ENCODE assay signal across 29 cellular contexts in the genomic region with DNA sequence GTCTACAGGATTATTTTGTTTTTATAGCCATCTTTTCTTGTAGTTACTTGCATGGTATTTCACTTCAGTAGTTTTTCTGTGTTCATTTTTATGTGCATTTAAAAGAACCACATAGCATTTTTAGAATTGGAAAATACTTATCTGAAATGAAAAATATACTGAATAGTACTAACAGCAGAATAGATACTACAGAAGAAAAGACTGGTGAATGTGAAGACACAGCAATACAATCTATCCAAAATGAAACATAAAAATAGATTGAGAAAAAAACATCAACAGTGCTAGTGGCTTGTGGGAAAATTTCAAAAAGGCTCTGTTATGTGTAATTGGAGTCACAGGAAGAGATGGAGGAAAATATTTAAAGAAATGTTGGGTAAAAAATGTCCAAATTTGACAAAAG.
"Had no signal": no experiment of that assay in that cellular context is flagged by ENCODE, and none has a peak within 500 bp of the region (broad histone marks: within the 10 kb centered on the region; RNA-seq: fewer than 3 reads in every experiment).

No MANE protein-coding gene starts in this region.

- FAIRE-seq: urothelium cell line had no signal

- H3K4me3 Mint-ChIP-seq: stimulated activated effector memory CD8-positive, alpha-beta T cell treated with anti-CD3 and anti-CD28 coated beads, Interleukin-12 subunit alpha, Interleukin-12 subunit beta, amount 100 ng/mL, for 72 hours; stimulated activated memory B cell treated with anti-CD40 and anti-IgM and Interleukin-4, amounts not matched to agents 10 μg/mL and 1 μg/mL and 100 μg/mL, for 72 hours; stimulated activated naive B cell treated with anti-CD40 and anti-IgM and Interleukin-4, amounts not matched to agents 10 μg/mL and 1 μg/mL and 100 μg/mL, for 72 hours; stimulated activated naive CD8-positive, alpha-beta T cell treated with anti-CD3 and anti-CD28 coated beads, Interleukin-15, amount 100 ng/mL, for 72 hours; stimulated activated naive CD8-positive, alpha-beta T cell treated with anti-CD3 and anti-CD28 coated beads, Interleukin-15, Interleukin-2, amounts not matched to agents 100 ng/mL and 50 ng/mL, for 24 hours; type B pancreatic cell had no signal

- H3K36me3 Mint-ChIP-seq: stimulated activated effector memory CD8-positive, alpha-beta T cell treated with anti-CD3 and anti-CD28 coated beads, Interleukin-12 subunit alpha, Interleukin-12 subunit beta, amount 100 ng/mL, for 72 hours; type B pancreatic cell had no signal

- H3K9me3 ChIP-seq: suprapubic skin, testis, thyroid gland, tibial artery, transverse colon, upper lobe of left lung, upper lobe of right lung, uterus, vagina had no signal

- DNase-seq: stimulated activated CD4-positive, alpha-beta T cell treated with anti-CD3 and anti-CD28 coated beads, Interleukin-2, amount 100 ng/mL, for 48 hours; stimulated activated CD4-positive, alpha-beta T cell treated with anti-CD3 and anti-CD28 coated beads, Interleukin-4, amount 100 ng/mL, for 1 hour; stimulated activated CD4-positive, alpha-beta T cell treated with anti-CD3 and anti-CD28 coated beads, Interleukin-4, amount 100 ng/mL, for 24 hours; stimulated activated CD4-positive, alpha-beta T cell treated with anti-CD3 and anti-CD28 coated beads, Interleukin-4, amount 100 ng/mL, for 4 hours; stimulated activated CD8-positive, alpha-beta memory T cell treated with anti-CD3 and anti-CD28 coated beads, Interleukin-4, amount 100 ng/mL, for 48 hours; stimulated activated naive B cell treated with anti-CD40 and anti-IgM and Interleukin-4, amounts not matched to agents 10 μg/mL and 1 μg/mL and 100 μg/mL, for 72 hours; stimulated activated naive CD4-positive, alpha-beta T cell; stimulated activated naive CD4-positive, alpha-beta T cell treated with Interleukin-2 at 50 U/mL for 16 hours; stimulated activated naive CD8-positive, alpha-beta T cell treated with anti-CD3 and anti-CD28 coated beads, Interleukin-15, amount 100 ng/mL, for 72 hours; stimulated activated naive CD8-positive, alpha-beta T cell treated with anti-CD3 and anti-CD28 coated beads, Interleukin-15, Interleukin-2, amounts not matched to agents 100 U/mL and 50 U/mL, for 24 hours; stomach; substantia nigra; testis; thyroid gland; tibial artery; transverse colon; trophoblast cell; upper lobe of left lung; upper lobe of right lung; uterus had no signal

- H3K27ac ChIP-seq: stomach, suprapubic skin, testis, thoracic aorta, thyroid gland, tibial artery, tibial nerve, transverse colon, upper lobe of left lung, upper lobe of right lung, uterus, vagina had no signal

- H3K36me3 ChIP-seq: stomach, suprapubic skin, thoracic aorta, thyroid gland, tibial artery, tibial nerve, transverse colon, upper lobe of left lung, upper lobe of right lung, uterus, vagina had no signal

- H3K27me3 Mint-ChIP-seq: type B pancreatic cell had no signal

- H3K9me3 Mint-ChIP-seq: type B pancreatic cell had no signal

- H3K27me3 ChIP-seq: stomach, suprapubic skin, testis, thyroid gland, tibial artery, tibial nerve, transverse colon, upper lobe of left lung, upper lobe of right lung, uterus, vagina had no signal

- H3K4me1 ChIP-seq: stomach, suprapubic skin, testis, thyroid gland, tibial artery, tibial nerve, transverse colon, upper lobe of left lung, upper lobe of right lung, uterus, vagina had no signal

- ATAC-seq: stimulated activated effector memory CD8-positive, alpha-beta T cell treated with anti-CD3 and anti-CD28 coated beads, Interleukin-12 subunit alpha, Interleukin-12 subunit beta, amount 100 ng/mL, for 72 hours; stimulated activated memory B cell treated with anti-CD40 and anti-IgM and Interleukin-4, amounts not matched to agents 10 μg/mL and 1 μg/mL and 100 μg/mL, for 72 hours; stimulated activated naive B cell treated with anti-CD40 and anti-IgM and Interleukin-4, amounts not matched to agents 10 μg/mL and 1 μg/mL and 100 μg/mL, for 72 hours; stimulated activated naive CD8-positive, alpha-beta T cell treated with anti-CD3 and anti-CD28 coated beads, Interleukin-15, amount 100 ng/mL, for 72 hours; stimulated activated naive CD8-positive, alpha-beta T cell treated with anti-CD3 and anti-CD28 coated beads, Interleukin-15, Interleukin-2, amounts not matched to agents 100 U/mL and 50 U/mL, for 24 hours; upper lobe of right lung had no signal

- H3K27ac Mint-ChIP-seq: stimulated activated effector memory CD8-positive, alpha-beta T cell treated with anti-CD3 and anti-CD28 coated beads, Interleukin-12 subunit alpha, Interleukin-12 subunit beta, amount 100 ng/mL, for 72 hours; stimulated activated memory B cell treated with anti-CD40 and anti-IgM and Interleukin-4, amounts not matched to agents 10 μg/mL and 1 μg/mL and 100 μg/mL, for 72 hours; stimulated activated naive B cell treated with anti-CD40 and anti-IgM and Interleukin-4, amounts not matched to agents 10 μg/mL and 1 μg/mL and 100 μg/mL, for 72 hours; stimulated activated naive CD8-positive, alpha-beta T cell treated with anti-CD3 and anti-CD28 coated beads, Interleukin-15, amount 100 ng/mL, for 72 hours; stimulated activated naive CD8-positive, alpha-beta T cell treated with anti-CD3 and anti-CD28 coated beads, Interleukin-15, Interleukin-2, amounts not matched to agents 100 ng/mL and 50 ng/mL, for 24 hours; type B pancreatic cell had no signal

- H3K4me1 Mint-ChIP-seq: stimulated activated memory B cell treated with anti-CD40 and anti-IgM and Interleukin-4, amounts not matched to agents 10 μg/mL and 1 μg/mL and 100 μg/mL, for 72 hours; stimulated activated naive B cell treated with anti-CD40 and anti-IgM and Interleukin-4, amounts not matched to agents 10 μg/mL and 1 μg/mL and 100 μg/mL, for 72 hours; stimulated activated naive CD8-positive, alpha-beta T cell treated with anti-CD3 and anti-CD28 coated beads, Interleukin-15, amount 100 ng/mL, for 72 hours had no signal

- H3K4me3 ChIP-seq: stomach, suprapubic skin, testis, thoracic aorta, thyroid gland, tibial artery, tibial nerve, transverse colon, upper lobe of left lung, upper lobe of right lung, uterus, vagina had no signal
